In genomic region chr4:52545099-52546069, GRCh38 we compare ENCODE assay signal across 8 cellular contexts.
A peak's percentile ranks its signal among the peaks of the same experiment; 100 is the strongest.
DNase-seq lines count a peak whose midpoint lies in the region; ATAC-seq and TF ChIP-seq lines count a peak whose summit lies in the region.

No MANE protein-coding gene starts in this region.

- intact Hi-C loops in Right ventricle myocardium superior (cut with DNase I) (loop anchor here (5.0 kb wide), 2 partner anchors 42 to 437 kb away; no protein-coding TSS in a partner anchor), psoas muscle (cut with DNase I) (loop anchor here (2.0 to 5.0 kb wide), 3 partner anchors 121 to 437 kb away; no protein-coding TSS in a partner anchor)

- TF ChIP-seq CTCF in KMS-11 (conservative IDR thresholded peaks at IDR 0.05; ENCODE audit: low read depth, low read length) (peak; percentile 92), psoas muscle (IDR thresholded peaks at IDR 0.05) (peak; percentile 87)

- H3K4me2 ChIP-seq in KMS-11, result no peak overlapping the region

- H2AFZ ChIP-seq in KMS-11 (ENCODE audit: low read depth), result no peak overlapping the region

- no peaks in the 10 kb centered on the region for H3K36me3 ChIP-seq in KMS-11 (ENCODE audit: insufficient read depth)
- no peaks in the 10 kb centered on the region for H3K36me3 ChIP-seq in psoas muscle (ENCODE audit: insufficient read depth in 1 of 2, low read depth in 1 of 2)

- H3K9me3 ChIP-seq in psoas muscle, result no peaks in the 10 kb centered on the region

- no peaks in the 10 kb centered on the region for H3K9me3 Mint-ChIP-seq in activated naive CD8-positive, alpha-beta T cell treated with anti-CD3 and anti-CD28 coated beads for 36 hours

- H3K27me3 ChIP-seq in KMS-11 (ENCODE audit: insufficient read depth, low read depth), result no peaks in the 10 kb centered on the region
- H3K27me3 ChIP-seq in psoas muscle (ENCODE audit: insufficient read depth in 3 of 3, low read length in 2 of 3), result no peaks in the 10 kb centered on the region

- H3K4me3 ChIP-seq in KMS-11 (IDR thresholded peaks at IDR 0.05; ENCODE audit: insufficient read depth, low read depth, low read length) (no peak overlapping the region), psoas muscle (no peak overlapping the region)

- no peaks in the 10 kb centered on the region for H4K20me1 ChIP-seq in KMS-11 (ENCODE audit: insufficient read depth)

- H3K27ac ChIP-seq in KMS-11, result no peak overlapping the region
- H3K27ac ChIP-seq in psoas muscle, result no peak overlapping the region

- in situ Hi-C loops in SK-MEL-5 (cut with HindIII; ENCODE audit: low pct_unique_long_range_greater_than_20kb, low sequenced_read_pairs), result no loop called here

- no peaks in the 10 kb centered on the region for H3K36me3 Mint-ChIP-seq in activated naive CD8-positive, alpha-beta T cell treated with anti-CD3 and anti-CD28 coated beads for 36 hours

- ATAC-seq in GM19452 (IDR thresholded peaks at IDR 0.05; ENCODE audit: unreplicated experiment), result peak; percentile 66
- ATAC-seq in Right ventricle myocardium superior (ENCODE audit: poor library complexity), result peak; percentile 82
- ATAC-seq in psoas muscle, result peak; percentile 77 to 89 (median 84)
- ATAC-seq in HG02571 (IDR thresholded peaks at IDR 0.05; ENCODE audit: unreplicated experiment), result no peak

- H3K79me2 ChIP-seq in KMS-11 (ENCODE audit: insufficient read depth, low read depth), result no peaks in the 10 kb centered on the region

- DNase-seq in COLO829 (ENCODE audit: low spot score), result peak; percentile 90
- peak; percentile 70 for DNase-seq in SK-MEL-5 (ENCODE audit: low read depth, low spot score)
- peak; percentile 26 for DNase-seq in activated naive CD8-positive, alpha-beta T cell treated with anti-CD3 and anti-CD28 coated beads for 36 hours
- DNase-seq in Right ventricle myocardium superior, result peak; percentile 85
- peak; percentile 57 to 80 for DNase-seq in psoas muscle

- H3K9ac ChIP-seq in KMS-11, result no peak overlapping the region

- peaks cover 12% of the 10 kb centered on the region for H3K27me3 Mint-ChIP-seq in activated naive CD8-positive, alpha-beta T cell treated with anti-CD3 and anti-CD28 coated beads for 36 hours

- H3K27ac Mint-ChIP-seq in activated naive CD8-positive, alpha-beta T cell treated with anti-CD3 and anti-CD28 coated beads for 36 hours, result no peak overlapping the region

- H3K4me1 Mint-ChIP-seq in activated naive CD8-positive, alpha-beta T cell treated with anti-CD3 and anti-CD28 coated beads for 36 hours, result no peaks in the 10 kb centered on the region

- no peak overlapping the region for H3K4me3 Mint-ChIP-seq in activated naive CD8-positive, alpha-beta T cell treated with anti-CD3 and anti-CD28 coated beads for 36 hours

- 39 to 42% (median 40%) methylated on average over 13 of the region's 13 CpGs for WGBS in psoas muscle, 3 donors

- H3K4me1 ChIP-seq in KMS-11 (ENCODE audit: low read depth, poor library complexity, severe bottlenecking) (no peaks in the 10 kb centered on the region), psoas muscle (no peaks in the 10 kb centered on the region)

Comparison
In these comparisons a context has a peak if more than half of its experiments do, and no peak if none do; other contexts are left out.
1. DNase-seq: peak in every context shown above with its lines; median percentile 90 in COLO829; 85 in Right ventricle myocardium superior; 70 in SK-MEL-5; 68 in psoas muscle; 26 in activated naive CD8-positive, alpha-beta T cell treated with anti-CD3 and anti-CD28 coated beads for 36 hours.